Comparison of ENCODE assay signal across 21 cellular contexts in genomic region chr3:28698706-28699105, GRCh38.
"Had no signal": no experiment of that assay in that cellular context is flagged by ENCODE, and none has a peak within 500 bp of the region (broad histone marks: within the 10 kb centered on the region; RNA-seq: fewer than 3 reads in every experiment).

No MANE protein-coding gene starts in this region.

- DNase-seq: dermis blood vessel endothelial cell; endodermal cell; erythroblast; foreskin melanocyte; head of caudate nucleus; mesendoderm; natural killer cell; nucleus accumbens; retina; stimulated activated CD4-positive, alpha-beta T cell treated with anti-CD3 and anti-CD28 coated beads, Interleukin-2, amount 100 ng/mL, for 24 hours; stimulated activated CD4-positive, alpha-beta T cell treated with anti-CD3 and anti-CD28 coated beads, Interleukin-4, amount 100 ng/mL, for 4 hours; stimulated activated naive B cell treated with anti-CD40 and anti-IgM and Interleukin-4, amounts not matched to agents 10 μg/mL and 1 μg/mL and 100 μg/mL, for 72 hours; stomach; substantia nigra; transverse colon had no signal

- H3K4me3 ChIP-seq: colonic mucosa, hepatocyte, neural progenitor cell, prostate gland, skin epidermis, stomach, thoracic aorta, transverse colon had no signal
